In the genomic region with DNA sequence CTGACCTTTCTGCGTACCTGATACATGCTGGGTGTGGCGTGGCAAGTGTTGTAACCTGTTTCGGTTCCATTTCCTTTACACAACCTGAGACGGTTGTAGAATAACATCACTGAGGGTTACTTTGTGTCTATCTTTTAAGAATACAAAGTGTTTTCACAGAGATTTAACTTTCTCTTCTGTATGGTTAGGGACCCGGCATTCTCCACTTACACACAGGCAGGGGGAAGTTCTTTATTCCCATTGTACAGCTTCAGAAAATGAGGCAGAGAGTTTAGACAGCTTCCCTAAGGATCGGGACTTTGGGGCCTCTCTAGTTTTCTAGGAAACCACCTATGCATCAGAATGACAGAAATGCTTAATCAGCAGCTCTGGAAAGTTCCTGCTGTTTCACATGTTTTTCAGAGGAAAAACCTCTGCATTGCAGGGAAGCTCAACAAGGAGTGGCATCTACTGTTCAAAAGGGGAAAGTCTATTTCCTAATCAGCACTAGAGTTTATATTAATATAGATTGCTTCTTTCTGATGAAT, we compare ENCODE assay signal across 8 cellular contexts. TPM values are rescaled to one million over a fixed set of nuclear protein-coding genes. Genes with fewer than 3 reads are reported as not detected.
DNase-seq lines count a peak whose midpoint lies in the region; ATAC-seq, FAIRE-seq and TF ChIP-seq lines count a peak whose summit lies in the region.

No MANE protein-coding gene starts in this region.

- DNase-seq in CD14-positive monocyte (ENCODE audit: low spot score), result no peak
- DNase-seq in GM19239 (ENCODE audit: insufficient read length, low spot score), result peak; percentile 17
- DNase-seq in activated naive CD4-positive, alpha-beta T cell treated with anti-CD3 and anti-CD28 coated beads, Interleukin-2, amount 50 U/mL, for 72 hours (ENCODE audit: low spot score in 2 of 2), result no peak
- DNase-seq in stimulated activated naive CD8-positive, alpha-beta T cell treated with anti-CD3 and anti-CD28 coated beads, Interleukin-15, Interleukin-2, amounts not matched to agents 100 U/mL and 50 U/mL, for 24 hours, result no peak
- no peak for DNase-seq in NCI-H2081 (lab: John Stamatoyannopoulos, UW)
- no peak for DNase-seq in NCI-H345 treated with DMSO at 0.1 percent for 48 hours (lab: John Stamatoyannopoulos, UW; ENCODE audit: unreplicated experiment)

- TF ChIP-seq CTCF in CD14-positive monocyte (IDR thresholded peaks at IDR 0.05), result no peak

- peak overlapping the region; percentile 3 to 85 (median 72) for H3K27ac Mint-ChIP-seq in CD14-positive monocyte
- peak overlapping the region; percentile 94 to 95 for H3K27ac Mint-ChIP-seq in activated naive CD4-positive, alpha-beta T cell treated with anti-CD3 and anti-CD28 coated beads, Interleukin-2, amount 50 U/mL, for 72 hours

- peaks cover 31% of the 10 kb centered on the region for H3K4me1 Mint-ChIP-seq in CD14-positive monocyte

- peaks cover 43 to 53% of the 10 kb centered on the region in 2 donors for H3K36me3 Mint-ChIP-seq in CD14-positive monocyte
- H3K36me3 Mint-ChIP-seq in activated naive CD4-positive, alpha-beta T cell treated with anti-CD3 and anti-CD28 coated beads, Interleukin-2, amount 50 U/mL, for 72 hours, result peaks cover 0 to 11% of the 10 kb centered on the region in 2 donors

- peaks cover 0 to 3% (median 1%) of the 10 kb centered on the region in 3 donors for H3K27me3 Mint-ChIP-seq in CD14-positive monocyte (ENCODE audit: low read depth in 3 of 3)

- FAIRE-seq in GM19239 (lab: Jason Lieb, UNC) (peak; percentile 92), islet of Langerhans (lab: Jason Lieb, UNC) (peak; percentile 71)

- peak overlapping the region; percentile 76 to 83 for H3K4me3 Mint-ChIP-seq in CD14-positive monocyte

- H3K9me3 Mint-ChIP-seq in CD14-positive monocyte, result no peaks in the 10 kb centered on the region
- no peaks in the 10 kb centered on the region for H3K9me3 Mint-ChIP-seq in activated naive CD4-positive, alpha-beta T cell treated with anti-CD3 and anti-CD28 coated beads, Interleukin-2, amount 50 U/mL, for 72 hours

- ATAC-seq in HG03196 (IDR thresholded peaks at IDR 0.05; ENCODE audit: unreplicated experiment), result peak; percentile 70
- peak; percentile 84 to 88 for ATAC-seq in activated naive CD4-positive, alpha-beta T cell treated with anti-CD3 and anti-CD28 coated beads, Interleukin-2, amount 50 U/mL, for 72 hours
- peak; percentile 78 for ATAC-seq in stimulated activated naive CD8-positive, alpha-beta T cell treated with anti-CD3 and anti-CD28 coated beads, Interleukin-15, Interleukin-2, amounts not matched to agents 100 U/mL and 50 U/mL, for 24 hours

- intact Hi-C loops in CD14-positive monocyte (cut with micrococcal nuclease), result no loop called here

RNA-seq across cellular contexts. Expression of a gene that starts 41.3 kb away (rescaled TPM):
- polyA plus RNA-seq in CD14-positive monocyte, result 10 to 100 TPM; 49.6 to 76.8 TPM
- total RNA-seq in activated naive CD4-positive, alpha-beta T cell treated with anti-CD3 and anti-CD28 coated beads, Interleukin-2, amount 50 U/mL, for 72 hours, result 100 to 1,000 TPM in 1 of 2 donors, 10 to 100 TPM in 1; 97.5 to 169 TPM
